In genomic region chr16:84543931-84544776, GRCh38 we compare ENCODE assay signal across 12 cellular contexts. TPM values are rescaled to one million over a fixed set of nuclear protein-coding genes. Genes with fewer than 3 reads are reported as not detected.
DNase-seq lines count a peak whose midpoint lies in the region; ATAC-seq and TF ChIP-seq lines count a peak whose summit lies in the region.
"Had no signal": no experiment of that assay in that cellular context is flagged by ENCODE, and none has a peak within 500 bp of the region (broad histone marks: within the 10 kb centered on the region; RNA-seq: fewer than 3 reads in every experiment).

No MANE protein-coding gene starts in this region.

- DNase-seq in CD4-positive, CD25-positive, alpha-beta regulatory T cell: no peak
- DNase-seq in NCI-H2081 treated with DMSO at 0.1 percent for 48 hours (lab: John Stamatoyannopoulos, UW) (peak; percentile 21), neuronal stem cell (ENCODE audit: low spot score) (no peak), iPS-NIHi7 (ENCODE audit: extremely low spot score) (no peak), left ventricle myocardium inferior (no peak)
- peak; percentile 45 to 49 for DNase-seq in activated T-cell treated with anti-CD3 and anti-CD28 coated beads, Interleukin-2, amount 50 U/mL, for 48 hours
- no peak for DNase-seq in activated CD4-positive, CD25-positive, alpha-beta regulatory T cell treated with anti-CD3 and anti-CD28 coated beads, Interleukin-2, amount 50 U/mL, for 72 hours
- DNase-seq: Calu3, erythroblast, KG1, left ventricle myocardium superior had no signal

- no peaks in the 10 kb centered on the region for H3K9me3 Mint-ChIP-seq in CD4-positive, CD25-positive, alpha-beta regulatory T cell

- no peaks in the 10 kb centered on the region for H3K36me3 ChIP-seq in CD4-positive, CD25-positive, alpha-beta regulatory T cell (ENCODE audit: control insufficient read depth, insufficient read depth, low read length)
- H3K36me3 ChIP-seq in neuronal stem cell (replicated peaks in 1 of 2; ENCODE audit: control insufficient read depth in 2 of 2, insufficient read depth in 2 of 2, low read length in 2 of 2) (no peaks in the 10 kb centered on the region), left ventricle myocardium inferior (no peaks in the 10 kb centered on the region)

- H3K4me3 Mint-ChIP-seq in CD4-positive, CD25-positive, alpha-beta regulatory T cell: peak overlapping the region in 3 of 4 donors; percentile 26 to 70 (median 66)

- H3K27me3 ChIP-seq in CD4-positive, CD25-positive, alpha-beta regulatory T cell (ENCODE audit: control insufficient read depth, insufficient read depth, low read length): no peaks in the 10 kb centered on the region
- H3K27me3 ChIP-seq in neuronal stem cell (ENCODE audit: control insufficient read depth in 3 of 3, insufficient read depth in 3 of 3, low read depth in 1 of 3, low read length in 3 of 3) (no peaks in the 10 kb centered on the region), left ventricle myocardium inferior (ENCODE audit: low read depth) (peaks cover 26% of the 10 kb centered on the region)

- H2BK15ac ChIP-seq in neuronal stem cell (ENCODE audit: low read length): peak overlapping the region; percentile 16

- intact Hi-C loops in left ventricle myocardium inferior (cut with micrococcal nuclease): no loop called here

- no peak overlapping the region for H2BK5ac ChIP-seq in neuronal stem cell (ENCODE audit: low read length)

- H3K27ac ChIP-seq in CD4-positive, CD25-positive, alpha-beta regulatory T cell (ENCODE audit: insufficient read depth, low read length, poor library complexity, severe bottlenecking): no peak overlapping the region
- no peak overlapping the region for H3K27ac ChIP-seq in neuronal stem cell (replicated peaks; ENCODE audit: low read length)
- H3K27ac ChIP-seq in left ventricle myocardium inferior (replicated peaks): no peak overlapping the region

- peak overlapping the region; percentile 44 for H3K9ac ChIP-seq in neuronal stem cell (ENCODE audit: low read depth, low read length, poor library complexity)

- H2AK5ac ChIP-seq in neuronal stem cell (ENCODE audit: low read depth, low read length): peak overlapping the region; percentile 57

- peaks cover 12% of the 10 kb centered on the region for H3K36me3 Mint-ChIP-seq in CD4-positive, CD25-positive, alpha-beta regulatory T cell

- no peak for TF ChIP-seq CTCF in left ventricle myocardium inferior (IDR thresholded peaks at IDR 0.05; ENCODE audit: borderline replicate concordance)

- H3K4me3 ChIP-seq in CD4-positive, CD25-positive, alpha-beta regulatory T cell (ENCODE audit: low read depth, low read length): no peak overlapping the region
- H3K4me3 ChIP-seq in neuronal stem cell (ENCODE audit: low read length in 2 of 2) (no peak overlapping the region), left ventricle myocardium inferior (no peak overlapping the region)

- H3K4me1 ChIP-seq in CD4-positive, CD25-positive, alpha-beta regulatory T cell (ENCODE audit: control insufficient read depth, insufficient read depth, low read length, poor library complexity, severe bottlenecking): peaks cover 19% of the 10 kb centered on the region
- H3K4me1 ChIP-seq in neuronal stem cell (ENCODE audit: control insufficient read depth in 2 of 2, insufficient read depth in 1 of 2, low read depth in 1 of 2, low read length in 2 of 2) (peaks cover 24 to 40% of the 10 kb centered on the region in 2 donors), left ventricle myocardium inferior (no peaks in the 10 kb centered on the region)

- peak overlapping the region; percentile 38 for H2AFZ ChIP-seq in neuronal stem cell (ENCODE audit: low read length)

- peak overlapping the region in 2 of 3 donors; percentile 39 to 82 for H3K27ac Mint-ChIP-seq in CD4-positive, CD25-positive, alpha-beta regulatory T cell

- H2BK12ac ChIP-seq in neuronal stem cell (ENCODE audit: low read length): no peak overlapping the region

- H3K27me3 Mint-ChIP-seq in CD4-positive, CD25-positive, alpha-beta regulatory T cell: no peaks in the 10 kb centered on the region

- no peak overlapping the region for H3K4me2 ChIP-seq in neuronal stem cell (ENCODE audit: insufficient read depth, low read length, poor library complexity, severe bottlenecking)

- H4K8ac ChIP-seq in neuronal stem cell (ENCODE audit: low read depth, low read length): no peak overlapping the region

- no peak for ATAC-seq in CD4-positive, CD25-positive, alpha-beta regulatory T cell (ENCODE audit: low read depth in 2 of 2)
- no peak for ATAC-seq in HG03469 (IDR thresholded peaks at IDR 0.05; ENCODE audit: unreplicated experiment)
- ATAC-seq: left ventricle myocardium superior had no signal

- no peak overlapping the region for H3K23ac ChIP-seq in neuronal stem cell (ENCODE audit: low read depth, low read length, poor library complexity)

- no peak overlapping the region for H2BK120ac ChIP-seq in neuronal stem cell (ENCODE audit: low read depth, low read length)

- H3K4me1 Mint-ChIP-seq in CD4-positive, CD25-positive, alpha-beta regulatory T cell: peaks cover 3 to 36% (median 21%) of the 10 kb centered on the region in 4 donors

- no peak overlapping the region for H3K4ac ChIP-seq in neuronal stem cell (ENCODE audit: low read length)

- no peaks in the 10 kb centered on the region for H3K79me1 ChIP-seq in neuronal stem cell (ENCODE audit: low read depth, low read length)

- H3K9me3 ChIP-seq in CD4-positive, CD25-positive, alpha-beta regulatory T cell (ENCODE audit: control insufficient read depth in 2 of 2, low read length in 2 of 2): no peaks in the 10 kb centered on the region
- H3K9me3 ChIP-seq in neuronal stem cell (replicated peaks in 1 of 2; ENCODE audit: control insufficient read depth in 2 of 2, insufficient read depth in 1 of 2, low read depth in 1 of 2, low read length in 2 of 2): peaks cover 0 to 2% of the 10 kb centered on the region in 2 donors
- H3K9me3 ChIP-seq in left ventricle myocardium inferior (replicated peaks): no peaks in the 10 kb centered on the region

- peak overlapping the region; percentile 65 for H3K18ac ChIP-seq in neuronal stem cell (ENCODE audit: low read length)

- H3K14ac ChIP-seq in neuronal stem cell (ENCODE audit: low read length): no peak overlapping the region

- no CpG with 5 or more reads among the region's 26 CpGs for WGBS in neuronal stem cell (ENCODE audit: extremely low coverage in 2 of 2, insufficient read length in 2 of 2, insufficient replicate concordance in 1 of 2), 2 donors

- no peak overlapping the region for H4K91ac ChIP-seq in neuronal stem cell (ENCODE audit: low read depth, low read length, poor library complexity)

RNA-seq across cellular contexts. Expression of gene MEAK7, which starts 39.7 kb away (rescaled TPM):
- 11.9 TPM for total RNA-seq in CD4-positive, CD25-positive, alpha-beta regulatory T cell
- 1 to 10 TPM; 5.8 to 9.1 (median 7.5) TPM for polyA plus RNA-seq in CD4-positive, CD25-positive, alpha-beta regulatory T cell
- polyA plus RNA-seq in neuronal stem cell (2013, experiment 1 of 2): 8.0 TPM
- polyA plus RNA-seq in neuronal stem cell (2013, experiment 2 of 2): 8.4 TPM
- 5.3 TPM for total RNA-seq in left ventricle myocardium inferior

Comparison
In these comparisons a context has a peak if more than half of its experiments do, and no peak if none do; other contexts are left out.
1. DNase-seq: peak in NCI-H2081 treated with DMSO at 0.1 percent for 48 hours (single experiment) and activated T-cell treated with anti-CD3 and anti-CD28 coated beads, Interleukin-2, amount 50 U/mL, for 48 hours (2 of 2); none in CD4-positive, CD25-positive, alpha-beta regulatory T cell (0 of 3), neuronal stem cell (single experiment), iPS-NIHi7 (single experiment), activated CD4-positive, CD25-positive, alpha-beta regulatory T cell treated with anti-CD3 and anti-CD28 coated beads, Interleukin-2, amount 50 U/mL, for 72 hours (single experiment) and left ventricle myocardium inferior (single experiment).